12 cellular contexts compared by ENCODE assay signal in genomic region chr11:76083563-76084451, GRCh38.
DNase-seq lines count a peak whose midpoint lies in the region; FAIRE-seq and TF ChIP-seq lines count a peak whose summit lies in the region.
"Had no signal": no experiment of that assay in that cellular context is flagged by ENCODE, and none has a peak within 500 bp of the region (broad histone marks: within the 10 kb centered on the region; RNA-seq: fewer than 3 reads in every experiment).

No MANE protein-coding gene starts in this region.

- 54% methylated on average over 7 of the region's 7 CpGs for WGBS in mammary epithelial cell (ENCODE audit: low coverage, missing lambda C conversion rate)

- POLR2A ChIA-PET in MCF 10A (lab: Yijun Ruan, JAX) (interaction anchor here (0.9 kb wide), 1 partner anchor 41 kb away, joined by 4 read pairs; no protein-coding TSS in a partner anchor), endothelial cell of umbilical vein (lab: Charles Lee) (interaction anchor here (1.0 kb wide), 1 partner anchor 9 kb away, joined by 3 read pairs; no protein-coding TSS in a partner anchor)

- no peaks in the 10 kb centered on the region for H3K9me3 Mint-ChIP-seq in MCF 10A (ENCODE audit: unreplicated experiment)
- H3K9me3 Mint-ChIP-seq in mesothelial cell of epicardium, result peaks cover 2% of the 10 kb centered on the region

- H3K36me3 Mint-ChIP-seq in MCF 10A (ENCODE audit: insufficient read depth, unreplicated experiment) (no peaks in the 10 kb centered on the region), mesothelial cell of epicardium (peaks cover 8% of the 10 kb centered on the region)

- no peaks in the 10 kb centered on the region for H3K79me2 ChIP-seq in mammary epithelial cell (ENCODE audit: insufficient read depth, low read length)
- no peaks in the 10 kb centered on the region for H3K79me2 ChIP-seq in endothelial cell of umbilical vein (ENCODE audit: control insufficient read depth, insufficient read depth, low read length)

- H3K9me3 ChIP-seq in mammary epithelial cell (replicated peaks; ENCODE audit: insufficient read depth, low read length) (no peaks in the 10 kb centered on the region), endothelial cell of umbilical vein (replicated peaks; ENCODE audit: control insufficient read depth, insufficient read depth, low read length) (no peaks in the 10 kb centered on the region), colonic mucosa (no peaks in the 10 kb centered on the region)

- in situ Hi-C loops in mammary epithelial cell (cut with MboI; ENCODE audit: low sequenced_read_pairs in 2 of 2), result no loop called here

- H3K4me2 ChIP-seq in mammary epithelial cell (ENCODE audit: insufficient read depth, low read depth, low read length) (no peak overlapping the region), endothelial cell of umbilical vein (ENCODE audit: insufficient read depth, low read length) (peak overlapping the region; percentile 60)
- H3K4me2 ChIP-seq: KMS-11 had no signal

- no peak overlapping the region for H3K27ac ChIP-seq in mammary epithelial cell (ENCODE audit: insufficient read depth, low read depth, low read length)
- H3K27ac ChIP-seq in endothelial cell of umbilical vein (ENCODE audit: insufficient read depth, low read depth, low read length), result peak overlapping the region; percentile 40
- H3K27ac ChIP-seq in colonic mucosa, result no peak overlapping the region
- H3K27ac ChIP-seq: 22Rv1, KMS-11 had no signal

- H3K27me3 ChIP-seq in mammary epithelial cell (ENCODE audit: insufficient read depth, low read length) (no peaks in the 10 kb centered on the region), endothelial cell of umbilical vein (ENCODE audit: control insufficient read depth in 2 of 2, insufficient read depth in 2 of 2, low read length in 2 of 2) (no peaks in the 10 kb centered on the region), colonic mucosa (no peaks in the 10 kb centered on the region)

- H3K36me3 ChIP-seq in mammary epithelial cell (ENCODE audit: insufficient read depth, low read length) (no peaks in the 10 kb centered on the region), endothelial cell of umbilical vein (ENCODE audit: control insufficient read depth in 2 of 2, extremely low read depth in 1 of 2, insufficient read depth in 2 of 2, low read length in 2 of 2) (peaks cover 0 to 5% of the 10 kb centered on the region in 2 experiments), colonic mucosa (no peaks in the 10 kb centered on the region)

- H4K20me1 ChIP-seq in mammary epithelial cell (ENCODE audit: insufficient read depth, low read length), result no peaks in the 10 kb centered on the region
- H4K20me1 ChIP-seq in endothelial cell of umbilical vein (replicated peaks; ENCODE audit: control insufficient read depth, extremely low read depth, insufficient read depth, low read length), result no peaks in the 10 kb centered on the region

- H3K27ac Mint-ChIP-seq in MCF 10A (ENCODE audit: low read depth, unreplicated experiment) (peak overlapping the region; percentile 35), mesothelial cell of epicardium (peak overlapping the region; percentile 69)

- CTCF ChIA-PET in MCF 10A (lab: Yijun Ruan, JAX) (interaction anchor here (0.5 to 1.4 kb wide), 3 partner anchors 13 to 140 kb away, joined by 3 read pairs; no protein-coding TSS in a partner anchor), mammary epithelial cell (lab: Charles Lee; ENCODE audit: low non-redundant PET) (no interaction called here), endothelial cell of umbilical vein (lab: Charles Lee) (interaction anchor here (0.7 to 1.3 kb wide), 3 partner anchors 9 to 172 kb away, joined by 3 to 5 read pairs (median 3); no protein-coding TSS in a partner anchor)

- H3K4me1 ChIP-seq in mammary epithelial cell (ENCODE audit: insufficient read depth, low read length) (peaks cover 6% of the 10 kb centered on the region), endothelial cell of umbilical vein (ENCODE audit: control insufficient read depth, extremely low read depth, insufficient read depth, low read length) (peaks cover 17% of the 10 kb centered on the region), colonic mucosa (no peaks in the 10 kb centered on the region)

- dilution Hi-C loops in mammary epithelial cell (cut with HindIII; ENCODE audit: low sequenced_read_pairs) (no loop called here), endothelial cell of umbilical vein (cut with MboI; ENCODE audit: extremely low pct_ligation_motif_present, low sequenced_read_pairs) (no loop called here)

- DNase-seq in MCF 10A (ENCODE audit: unreplicated experiment), result no peak
- DNase-seq in mammary epithelial cell, result no peak
- peak; percentile 40 for DNase-seq in endothelial cell of umbilical vein (ENCODE audit: low read depth, low spot score)
- no peak for DNase-seq in mesothelial cell of epicardium (ENCODE audit: low spot score in 2 of 2, unreplicated experiment in 2 of 2)
- DNase-seq in urothelium cell line (ENCODE audit: low spot score), result peak; percentile 12
- DNase-seq in colonic mucosa, result no peak
- no peak for DNase-seq in activated effector memory CD4-positive, alpha-beta T cell treated with Interleukin-2 at 50 U/mL for 16 hours
- DNase-seq in cortex of kidney (lab: John Stamatoyannopoulos, UW), result no peak
- DNase-seq: activated T-cell treated with anti-CD3 and anti-CD28 coated beads for 4 hours, amygdala had no signal

- no peak for FAIRE-seq in endothelial cell of umbilical vein (lab: Jason Lieb, UNC)
- no peak for FAIRE-seq in urothelium cell line (lab: Jason Lieb, UNC)

- H3K9me1 ChIP-seq in endothelial cell of umbilical vein (replicated peaks; ENCODE audit: control insufficient read depth, extremely low read depth, insufficient read depth, low read length), result peaks cover 5% of the 10 kb centered on the region

- no TSS peak for BruUV-seq in MCF 10A (replicated peaks; lab: Mats Ljungman, UMichigan)
- BruUV-seq in mammary epithelial cell (replicated peaks; lab: Mats Ljungman, UMichigan), result no TSS peak
- BruUV-seq in endothelial cell of umbilical vein (replicated peaks; lab: Mats Ljungman, UMichigan), result no TSS peak

- TF ChIP-seq CTCF in MCF 10A (IDR thresholded peaks at IDR 0.05; ENCODE audit: unreplicated experiment) (no peak), mammary epithelial cell (conservative IDR thresholded peaks at IDR 0.05 in 1 of 2, IDR thresholded peaks at IDR 0.05 in 1 of 2; ENCODE audit: extremely low read depth in 1 of 2, insufficient read depth in 1 of 2, low read depth in 1 of 2, low read length in 2 of 2) (no peak), endothelial cell of umbilical vein (IDR thresholded peaks at IDR 0.05; ENCODE audit: extremely low read depth in 1 of 2, insufficient read depth in 1 of 2, low read depth in 1 of 2, low read length in 2 of 2) (no peak), mesothelial cell of epicardium (IDR thresholded peaks at IDR 0.05; ENCODE audit: unreplicated experiment) (no peak), colonic mucosa (IDR thresholded peaks at IDR 0.05) (no peak)

- intact Hi-C loops in MCF 10A (cut with micrococcal nuclease) (no loop called here), mammary epithelial cell (cut with micrococcal nuclease) (no loop called here), endothelial cell of umbilical vein (cut with micrococcal nuclease) (no loop called here), colonic mucosa (cut with DNase I) (no loop called here)

- H3K9ac ChIP-seq in mammary epithelial cell (ENCODE audit: insufficient read depth, low read length), result no peak overlapping the region
- peak overlapping the region; percentile 36 for H3K9ac ChIP-seq in endothelial cell of umbilical vein (replicated peaks; ENCODE audit: extremely low read depth, insufficient read depth, low read length)
- no peak overlapping the region for H3K9ac ChIP-seq in colonic mucosa (ENCODE audit: low read depth in 2 of 2, low read length in 2 of 2)
- H3K9ac ChIP-seq: KMS-11 had no signal

- H3K4me1 Mint-ChIP-seq in MCF 10A (ENCODE audit: insufficient read depth, unreplicated experiment) (peaks cover 11% of the 10 kb centered on the region), mesothelial cell of epicardium (peaks cover 55% of the 10 kb centered on the region)

- H3K4me3 Mint-ChIP-seq in MCF 10A (ENCODE audit: unreplicated experiment) (no peak overlapping the region), mesothelial cell of epicardium (no peak overlapping the region)

- no peaks in the 10 kb centered on the region for H3K27me3 Mint-ChIP-seq in MCF 10A (ENCODE audit: insufficient read depth, unreplicated experiment)
- H3K27me3 Mint-ChIP-seq in mesothelial cell of epicardium (ENCODE audit: low read depth), result no peaks in the 10 kb centered on the region

- H3K4me3 ChIP-seq in mammary epithelial cell (replicated peaks in 1 of 3; ENCODE audit: insufficient read depth in 1 of 3, low read depth in 2 of 3, low read length in 3 of 3) (no peak overlapping the region), endothelial cell of umbilical vein (replicated peaks in 1 of 3; ENCODE audit: insufficient read depth in 1 of 3, low read depth in 1 of 3, low read length in 3 of 3) (no peak overlapping the region), colonic mucosa (no peak overlapping the region)

- H2AFZ ChIP-seq in mammary epithelial cell (ENCODE audit: low read depth, low read length) (no peak overlapping the region), endothelial cell of umbilical vein (ENCODE audit: low read depth, low read length) (no peak overlapping the region)

- no peak for TF ChIP-seq POLR2A in endothelial cell of umbilical vein (IDR thresholded peaks at IDR 0.05; ENCODE audit: low read depth, low read length)

TF ChIP-seq in endothelial cell of umbilical vein, 7 proteins besides CTCF, POLR2A, EP300 and RAD21:
- TF ChIP-seq POLR2AphosphoS5 (IDR thresholded peaks at IDR 0.05; ENCODE audit: insufficient read depth, low read depth, low read length), result no peak
- peak; percentile 19 for TF ChIP-seq JUN (IDR thresholded peaks at IDR 0.05; ENCODE audit: borderline replicate concordance, insufficient read depth, insufficient read length, low read depth)

Comparison
In these comparisons a context has a peak if more than half of its experiments do, and no peak if none do; other contexts are left out.
1. DNase-seq: peak in endothelial cell of umbilical vein (single experiment) and urothelium cell line (single experiment); none in MCF 10A (single experiment), mammary epithelial cell (single experiment), mesothelial cell of epicardium (0 of 2), colonic mucosa (single experiment), activated effector memory CD4-positive, alpha-beta T cell treated with Interleukin-2 at 50 U/mL for 16 hours (single experiment) and cortex of kidney (single experiment).